Comparison of ENCODE assay signal across 33 cellular contexts in genomic region chr3:21188459-21188858, GRCh38.
"Had no signal": no experiment of that assay in that cellular context is flagged by ENCODE, and none has a peak within 500 bp of the region (broad histone marks: within the 10 kb centered on the region; RNA-seq: fewer than 3 reads in every experiment).

No MANE protein-coding gene starts in this region.

- H3K36me3 Mint-ChIP-seq: activated naive CD4-positive, alpha-beta T cell treated with anti-CD3 and anti-CD28 coated beads, Interleukin-2, amount 50 U/mL, for 24 hours; activated naive CD8-positive, alpha-beta T cell treated with anti-CD3 and anti-CD28 coated beads, Interleukin-2, amount 10 ng/mL, durations not matched to agents 7 days and 5 days had no signal

- H3K9me3 ChIP-seq: MG63, Peyer's patch, SJSA1, SK-N-SH had no signal

- ATAC-seq: activated CD4-positive, alpha-beta T cell treated with anti-CD3 and anti-CD28 coated beads for 36 hours; activated CD4-positive, CD25-positive, alpha-beta regulatory T cell treated with anti-CD3 and anti-CD28 coated beads, Interleukin-2, amount 50 U/mL, for 24 hours; activated CD8-positive, alpha-beta T cell treated with anti-CD3 and anti-CD28 coated beads, Interleukin-2, amount 10 ng/mL, durations not matched to agents 7 days and 5 days; PC-3 had no signal

- DNase-seq: activated CD4-positive, alpha-beta T cell treated with anti-CD3 and anti-CD28 coated beads for 36 hours; activated CD4-positive, alpha-beta T cell treated with anti-CD3 and anti-CD28 coated beads, Interleukin-2, amount 10 ng/mL, durations not matched to agents 7 days and 5 days; activated CD4-positive, alpha-beta T cell treated with anti-CD3 and anti-CD28 coated beads, Interleukin-2, amount 50 U/mL, for 48 hours; activated CD8-positive, alpha-beta T cell treated with anti-CD3 and anti-CD28 coated beads, Interleukin-2, amount 10 ng/mL, durations not matched to agents 7 days and 5 days; activated gamma-delta T cell; activated naive CD4-positive, alpha-beta T cell treated with Interleukin-2 at 50 U/mL for 16 hours; activated naive CD8-positive, alpha-beta T cell treated with anti-CD3 and anti-CD28 coated beads, Interleukin-2, amount 10 ng/mL, durations not matched to agents 7 days and 5 days; activated T-cell treated with anti-CD3 and anti-CD28 coated beads, Interleukin-2, amount 50 U/mL, for 24 hours; amygdala; Kasumi-1; MG63; NCI-H1048; NCI-H1105 treated with DMSO at 0.1 percent for 48 hours; NCI-H1436; NCI-H1694; NCI-H1930; NCI-H510A; NCI-H526; NCI-H748 treated with DMSO at 0.1 percent for 48 hours; PC-3; Peyer's patch; RPMI8226; SHP77 treated with DMSO at 0.1 percent for 48 hours; SK-N-SH had no signal

- H3K27ac ChIP-seq: ascending aorta, cardiac muscle cell, Peyer's patch, SJSA1 had no signal

- H3K4me1 Mint-ChIP-seq: activated CD4-positive, alpha-beta T cell treated with anti-CD3 and anti-CD28 coated beads for 36 hours; activated CD4-positive, alpha-beta T cell treated with anti-CD3 and anti-CD28 coated beads, Interleukin-2, amount 10 ng/mL, durations not matched to agents 7 days and 5 days; activated naive CD4-positive, alpha-beta T cell treated with anti-CD3 and anti-CD28 coated beads, Interleukin-2, amount 50 U/mL, for 24 hours; activated naive CD8-positive, alpha-beta T cell treated with anti-CD3 and anti-CD28 coated beads, Interleukin-2, amount 10 ng/mL, durations not matched to agents 7 days and 5 days; central memory CD8-positive, alpha-beta T cell had no signal

- H3K4me2 ChIP-seq: SK-N-SH had no signal

- H3K9me3 Mint-ChIP-seq: activated naive CD4-positive, alpha-beta T cell treated with anti-CD3 and anti-CD28 coated beads, Interleukin-2, amount 50 U/mL, for 24 hours had no signal

- H3K4me3 Mint-ChIP-seq: activated CD4-positive, alpha-beta T cell treated with anti-CD3 and anti-CD28 coated beads for 36 hours; activated CD4-positive, alpha-beta T cell treated with anti-CD3 and anti-CD28 coated beads, Interleukin-2, amount 10 ng/mL, durations not matched to agents 7 days and 5 days; activated CD8-positive, alpha-beta T cell treated with anti-CD3 and anti-CD28 coated beads, Interleukin-2, amount 10 ng/mL, durations not matched to agents 7 days and 5 days; activated naive CD4-positive, alpha-beta T cell treated with anti-CD3 and anti-CD28 coated beads, Interleukin-2, amount 50 U/mL, for 24 hours; activated naive CD8-positive, alpha-beta T cell treated with anti-CD3 and anti-CD28 coated beads, Interleukin-2, amount 10 ng/mL, durations not matched to agents 7 days and 5 days; activated T-cell treated with anti-CD3 and anti-CD28 coated beads, Interleukin-2, amount 50 U/mL, for 24 hours; central memory CD8-positive, alpha-beta T cell; T-helper 1 cell treated with Interleukin-12 subunit alpha and Interleukin-12 subunit beta and Interleukin-4 antibody, amounts not matched to agents 30 μg/mL and 1 μg/mL, for 36 hours; T-helper 2 cell treated with Interferon-gamma antibody and Interleukin-4, amounts not matched to agents 5 μg/mL and 100 μg/mL, for 36 hours had no signal

- H3K27ac Mint-ChIP-seq: activated CD4-positive, alpha-beta T cell treated with anti-CD3 and anti-CD28 coated beads for 36 hours; activated CD4-positive, alpha-beta T cell treated with anti-CD3 and anti-CD28 coated beads, Interleukin-2, amount 10 ng/mL, durations not matched to agents 7 days and 5 days; activated CD8-positive, alpha-beta T cell treated with anti-CD3 and anti-CD28 coated beads, Interleukin-2, amount 10 ng/mL, durations not matched to agents 7 days and 5 days; activated naive CD4-positive, alpha-beta T cell treated with anti-CD3 and anti-CD28 coated beads, Interleukin-2, amount 50 U/mL, for 24 hours; activated naive CD8-positive, alpha-beta T cell treated with anti-CD3 and anti-CD28 coated beads, Interleukin-2, amount 10 ng/mL, durations not matched to agents 7 days and 5 days; activated T-cell treated with anti-CD3 and anti-CD28 coated beads, Interleukin-2, amount 50 U/mL, for 24 hours; activated T-helper 2 cell treated with anti-CD3 and anti-CD28 coated beads, Interferon-gamma antibody, Interleukin-2, Interleukin-4, amounts not matched to agents 10 μg/mL and 5 μg/mL and 100 μg/mL, durations not matched to agents 14 hours and 24 hours and 36 hours; T-helper 1 cell treated with Interleukin-12 subunit alpha and Interleukin-12 subunit beta and Interleukin-4 antibody, amounts not matched to agents 30 μg/mL and 1 μg/mL, for 36 hours; T-helper 2 cell treated with Interferon-gamma antibody and Interleukin-4, amounts not matched to agents 5 μg/mL and 100 μg/mL, for 36 hours had no signal

- H3K4me1 ChIP-seq: ascending aorta, Peyer's patch, SJSA1 had no signal

- H3K9ac ChIP-seq: SK-N-SH had no signal

- H3K4me3 ChIP-seq: ascending aorta, cardiac muscle cell, MG63, Peyer's patch, SJSA1 had no signal

- H3K36me3 ChIP-seq: ascending aorta, cardiac muscle cell, MG63, Peyer's patch, SJSA1 had no signal

- H3K27me3 Mint-ChIP-seq: activated CD4-positive, alpha-beta T cell treated with anti-CD3 and anti-CD28 coated beads for 36 hours; activated CD4-positive, alpha-beta T cell treated with anti-CD3 and anti-CD28 coated beads, Interleukin-2, amount 10 ng/mL, durations not matched to agents 7 days and 5 days; activated naive CD4-positive, alpha-beta T cell treated with anti-CD3 and anti-CD28 coated beads, Interleukin-2, amount 50 U/mL, for 24 hours; activated naive CD8-positive, alpha-beta T cell treated with anti-CD3 and anti-CD28 coated beads, Interleukin-2, amount 10 ng/mL, durations not matched to agents 7 days and 5 days; activated T-cell treated with anti-CD3 and anti-CD28 coated beads, Interleukin-2, amount 50 U/mL, for 24 hours; central memory CD8-positive, alpha-beta T cell had no signal

- H3K27me3 ChIP-seq: ascending aorta, cardiac muscle cell, MG63, Peyer's patch, SJSA1 had no signal

- H3K9me2 ChIP-seq: SK-N-SH had no signal
